18 cellular contexts compared by ENCODE assay signal in the genomic region with DNA sequence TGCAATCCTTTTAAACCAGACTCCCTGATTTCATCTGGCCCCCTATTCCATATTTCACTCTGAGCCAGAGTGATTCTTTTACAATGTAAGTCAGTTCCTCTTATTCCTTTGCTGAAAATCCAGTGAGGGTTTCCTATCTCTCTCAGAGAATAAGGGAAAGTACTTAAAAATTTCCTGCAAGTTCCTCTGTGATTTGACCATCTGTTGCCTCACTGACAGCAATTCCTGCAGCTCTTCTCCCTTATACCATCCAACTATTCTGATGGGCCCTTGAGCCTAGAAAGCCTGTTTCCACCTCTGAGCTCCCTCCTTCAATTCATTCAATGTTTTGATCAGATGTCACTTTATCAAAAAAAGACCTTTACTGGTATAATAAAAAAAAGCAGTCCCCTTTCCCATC.
DNase-seq lines count a peak whose midpoint lies in the region; ATAC-seq lines count a peak whose summit lies in the region.
"Had no signal": no experiment of that assay in that cellular context is flagged by ENCODE, and none has a peak within 500 bp of the region (broad histone marks: within the 10 kb centered on the region; RNA-seq: fewer than 3 reads in every experiment).

No MANE protein-coding gene starts in this region.

- DNase-seq in DMS 273 treated with DMSO at 0.1 percent for 48 hours (lab: John Stamatoyannopoulos, UW) (peak; percentile 36), NCI-H524 (lab: John Stamatoyannopoulos, UW) (peak; percentile 60 to 81), cerebellar cortex (ENCODE audit: low spot score) (peak; percentile 80), amygdala (lab: John Stamatoyannopoulos, UW) (no peak), activated T-cell treated with anti-CD3 and anti-CD28 coated beads for 4 hours (no peak)
- DNase-seq: BE2C; CD4-positive, CD25-positive, alpha-beta regulatory T cell; CD8-positive, alpha-beta memory T cell; COR-L47; DMS153; DMS79; GF-D8; GOT3; H7; HFFc6 had no signal

- ATAC-seq in HG03354 (IDR thresholded peaks at IDR 0.05; ENCODE audit: poor library complexity, severe bottlenecking, unreplicated experiment) (no peak), HG02840 (IDR thresholded peaks at IDR 0.05; ENCODE audit: low FRiP score, unreplicated experiment) (no peak)
- ATAC-seq: HCT116 had no signal

Comparison
In these comparisons a context has a peak if more than half of its experiments do, and no peak if none do; other contexts are left out.
1. DNase-seq: peak in DMS 273 treated with DMSO at 0.1 percent for 48 hours (single experiment), NCI-H524 (2 of 2) and cerebellar cortex (single experiment); none in amygdala (0 of 56) and activated T-cell treated with anti-CD3 and anti-CD28 coated beads for 4 hours (single experiment).